8 cellular contexts compared by ENCODE assay signal in genomic region chr19:37467608-37468090, GRCh38. TPM values are rescaled to one million over a fixed set of nuclear protein-coding genes. Genes with fewer than 3 reads are reported as not detected.
A peak's percentile ranks its signal among the peaks of the same experiment; 100 is the strongest.
DNase-seq lines count a peak whose midpoint lies in the region; ATAC-seq and FAIRE-seq lines count a peak whose summit lies in the region.

No MANE protein-coding gene starts in this region.

- H3K9me3 Mint-ChIP-seq in activated naive CD8-positive, alpha-beta T cell (ENCODE audit: low read depth) = peaks cover 5% of the 10 kb centered on the region
- peaks cover 5 to 11% (median 8%) of the 10 kb centered on the region in 6 donors for H3K9me3 Mint-ChIP-seq in immature natural killer cell
- peaks cover 14 to 15% of the 10 kb centered on the region in 2 donors for H3K9me3 Mint-ChIP-seq in stimulated activated naive CD8-positive, alpha-beta T cell treated with anti-CD3 and anti-CD28 coated beads, Interleukin-15, amount 100 ng/mL, for 72 hours

- peaks cover 21% of the 10 kb centered on the region for H3K36me3 Mint-ChIP-seq in activated naive CD8-positive, alpha-beta T cell
- peaks cover 16 to 20% (median 20%) of the 10 kb centered on the region in 3 donors for H3K36me3 Mint-ChIP-seq in immature natural killer cell

- H3K4me1 Mint-ChIP-seq in activated naive CD8-positive, alpha-beta T cell (ENCODE audit: low read depth) = peaks cover 37% of the 10 kb centered on the region
- peaks cover 44 to 52% of the 10 kb centered on the region in 2 donors for H3K4me1 Mint-ChIP-seq in immature natural killer cell
- peaks cover 29% of the 10 kb centered on the region for H3K4me1 Mint-ChIP-seq in stimulated activated naive CD8-positive, alpha-beta T cell treated with anti-CD3 and anti-CD28 coated beads, Interleukin-15, amount 100 ng/mL, for 72 hours

- H3K27me3 Mint-ChIP-seq in activated naive CD8-positive, alpha-beta T cell = no peaks in the 10 kb centered on the region
- H3K27me3 Mint-ChIP-seq in immature natural killer cell (ENCODE audit: low read depth in 3 of 3) = peaks cover 8 to 26% (median 25%) of the 10 kb centered on the region in 3 donors
- no peaks in the 10 kb centered on the region for H3K27me3 Mint-ChIP-seq in stimulated activated naive CD8-positive, alpha-beta T cell treated with anti-CD3 and anti-CD28 coated beads, Interleukin-15, amount 100 ng/mL, for 72 hours

- DNase-seq in NCI-H82 (lab: John Stamatoyannopoulos, UW) (peak; percentile 23), NCI-H82 treated with DMSO at 0.1 percent for 48 hours (lab: John Stamatoyannopoulos, UW; ENCODE audit: unreplicated experiment) (no peak), immature natural killer cell (no peak), cerebellum (ENCODE audit: low spot score) (no peak), RCC 7860 (ENCODE audit: low spot score) (no peak)
- no peak for DNase-seq in stimulated activated naive CD8-positive, alpha-beta T cell treated with anti-CD3 and anti-CD28 coated beads, Interleukin-15, amount 100 ng/mL, for 72 hours
- no peak for DNase-seq in stimulated activated CD4-positive, alpha-beta T cell treated with anti-CD3 and anti-CD28 coated beads, Interleukin-12 subunit alpha, Interleukin-12 subunit beta, amount 100 ng/mL, for 4 hours

- no peak for ATAC-seq in stimulated activated naive CD8-positive, alpha-beta T cell treated with anti-CD3 and anti-CD28 coated beads, Interleukin-15, amount 100 ng/mL, for 72 hours

- FAIRE-seq in RCC 7860 (lab: Jason Lieb, UNC) = no peak

- peak overlapping the region; percentile 95 for H3K27ac Mint-ChIP-seq in activated naive CD8-positive, alpha-beta T cell
- peak overlapping the region; percentile 97 to 99 (median 98) for H3K27ac Mint-ChIP-seq in immature natural killer cell
- H3K27ac Mint-ChIP-seq in stimulated activated naive CD8-positive, alpha-beta T cell treated with anti-CD3 and anti-CD28 coated beads, Interleukin-15, amount 100 ng/mL, for 72 hours = peak overlapping the region; percentile 93 to 96

- H3K4me3 Mint-ChIP-seq in activated naive CD8-positive, alpha-beta T cell = peak overlapping the region; percentile 98
- H3K4me3 Mint-ChIP-seq in immature natural killer cell = peak overlapping the region; percentile 91 to 99 (median 97)
- peak overlapping the region; percentile 96 to 99 for H3K4me3 Mint-ChIP-seq in stimulated activated naive CD8-positive, alpha-beta T cell treated with anti-CD3 and anti-CD28 coated beads, Interleukin-15, amount 100 ng/mL, for 72 hours

RNA-seq across cellular contexts. Expression of gene ZNF569, which starts 0.4 kb away (rescaled TPM):
- 1 to 10 TPM; 4.4 to 8.6 (median 5.0) TPM for polyA plus RNA-seq in immature natural killer cell
- total RNA-seq in cerebellum = 27.1 TPM

RNA-seq across cellular contexts. Expression of gene ZNF570, which starts 1.5 kb away (rescaled TPM):
- 10 to 100 TPM in 1 of 3 donors, 1 to 10 TPM in 2; 3.7 to 10.4 (median 4.1) TPM for polyA plus RNA-seq in immature natural killer cell
- total RNA-seq in cerebellum = 18.5 TPM

RNA-seq across cellular contexts. Expression of gene ZNF793, which starts 39.1 kb away (rescaled TPM):
- 1 to 10 TPM in 2 of 3 donors, under 1 TPM in 1; 0.13 to 3.0 (median 2.1) TPM for polyA plus RNA-seq in immature natural killer cell
- 35.2 TPM for total RNA-seq in cerebellum
